ENCODE assay signal across 1 cellular context in genomic region chr2:149587220-149587949, GRCh38.
TF ChIP-seq lines count a peak whose summit lies in the region.

TSS of gene MMADHC (minus strand) at chr2:149587775. CDS start at chr2:149587097, 678 bp downstream.

TF ChIP-seq in K562, 482 proteins besides CTCF, POLR2A, EP300 and RAD21 (continued from another document and continues in another):
- TF ChIP-seq ZBTB40 (IDR thresholded peaks at IDR 0.05) (peak; percentile 82), ZBTB40 (CRISPR knock-in tag; IDR thresholded peaks at IDR 0.05) (no peak), NR1H2 (CRISPR knock-in tag; IDR thresholded peaks at IDR 0.05) (no peak), FOXK1 (CRISPR knock-in tag; IDR thresholded peaks at IDR 0.05; ENCODE audit: borderline replicate concordance) (peak; percentile 90), RFX5 (IDR thresholded peaks at IDR 0.05; ENCODE audit: low read depth, low read length) (no peak), TEAD1 (CRISPR knock-in tag; IDR thresholded peaks at IDR 0.05) (no peak), NFIC (IDR thresholded peaks at IDR 0.05) (no peak), CBX3 (IDR thresholded peaks at IDR 0.05; ENCODE audit: borderline replicate concordance in 1 of 2, low read length in 2 of 2) (peak in 1 of 2 experiments; percentile 77; a peak in 2 of 3 replicates), PURB (CRISPR knock-in tag; IDR thresholded peaks at IDR 0.05; ENCODE audit: low read depth) (no peak), ELF4 (CRISPR knock-in tag; IDR thresholded peaks at IDR 0.05) (peak; percentile 45; the same call in 1 of the 2 replicates), PTTG1 (tag; IDR thresholded peaks at IDR 0.05; ENCODE audit: low read depth) (no peak), NFXL1 (CRISPR knock-in tag; IDR thresholded peaks at IDR 0.05) (no peak), RNF219 (CRISPR knock-in tag; IDR thresholded peaks at IDR 0.05) (no peak), MAX (CRISPR knock-in tag; IDR thresholded peaks at IDR 0.05) (peak; percentile 67), CAMTA2 (CRISPR knock-in tag; conservative IDR thresholded peaks at IDR 0.05) (no peak), ZNF277 (CRISPR knock-in tag; IDR thresholded peaks at IDR 0.05; ENCODE audit: borderline replicate concordance) (no peak), ZNF707 (CRISPR knock-in tag; conservative IDR thresholded peaks at IDR 0.05) (no peak), ZNF75A (CRISPR knock-in tag; IDR thresholded peaks at IDR 0.05) (no peak), FOSL1 (tag; conservative IDR thresholded peaks at IDR 0.05) (0 out of 2 replicates have a peak, but pooled peaks have one; percentile 11), E2F4 (CRISPR knock-in tag; IDR thresholded peaks at IDR 0.05; ENCODE audit: low read depth) (0 out of 2 replicates have a peak, but pooled peaks have one; percentile 27), ZBED1 (IDR thresholded peaks at IDR 0.05) (peak; percentile 21; the same call in 1 of the 2 replicates), THRA (IDR thresholded peaks at IDR 0.05) (no peak), ATF4 (CRISPR knock-in tag; IDR thresholded peaks at IDR 0.05) (peak; percentile 5; the same call in 1 of the 2 replicates), GATAD2A (IDR thresholded peaks at IDR 0.05) (no peak), CBX5 (IDR thresholded peaks at IDR 0.05; ENCODE audit: borderline replicate concordance, low read depth) (0 out of 2 replicates have a peak, but pooled peaks have one; percentile 43), ZFP36 (IDR thresholded peaks at IDR 0.05; ENCODE audit: low read depth, low read length, partially characterized antibody) (no peak), ESRRA (IDR thresholded peaks at IDR 0.05; ENCODE audit: borderline replicate concordance, low read depth) (0 out of 2 replicates have a peak, but pooled peaks have one; percentile 45), ZNF764 (CRISPR knock-in tag; IDR thresholded peaks at IDR 0.05; ENCODE audit: low read depth) (no peak), HDAC3 (IDR thresholded peaks at IDR 0.05; ENCODE audit: borderline replicate concordance, partially characterized antibody) (no peak), BRF2 (IDR thresholded peaks at IDR 0.05; ENCODE audit: borderline replicate concordance, insufficient read depth, insufficient read length) (no peak), ZNF282 (CRISPR knock-in tag; IDR thresholded peaks at IDR 0.05) (no peak), HDGF (IDR thresholded peaks at IDR 0.05) (no peak), ZKSCAN1 (IDR thresholded peaks at IDR 0.05; ENCODE audit: low read depth, low read length) (peak; percentile 79), EHMT2 (IDR thresholded peaks at IDR 0.05) (peak; percentile 79), ZNF436 (CRISPR knock-in tag; IDR thresholded peaks at IDR 0.05) (no peak), TSHZ1 (CRISPR knock-in tag; IDR thresholded peaks at IDR 0.05) (no peak), ZBTB26 (CRISPR knock-in tag; IDR thresholded peaks at IDR 0.05) (peak; percentile 88), MCM5 (IDR thresholded peaks at IDR 0.05; ENCODE audit: low read depth) (no peak), HOXB6 (CRISPR knock-in tag; IDR thresholded peaks at IDR 0.05; ENCODE audit: borderline replicate concordance) (no peak)
